7 cellular contexts compared by ENCODE assay signal in the genomic region with DNA sequence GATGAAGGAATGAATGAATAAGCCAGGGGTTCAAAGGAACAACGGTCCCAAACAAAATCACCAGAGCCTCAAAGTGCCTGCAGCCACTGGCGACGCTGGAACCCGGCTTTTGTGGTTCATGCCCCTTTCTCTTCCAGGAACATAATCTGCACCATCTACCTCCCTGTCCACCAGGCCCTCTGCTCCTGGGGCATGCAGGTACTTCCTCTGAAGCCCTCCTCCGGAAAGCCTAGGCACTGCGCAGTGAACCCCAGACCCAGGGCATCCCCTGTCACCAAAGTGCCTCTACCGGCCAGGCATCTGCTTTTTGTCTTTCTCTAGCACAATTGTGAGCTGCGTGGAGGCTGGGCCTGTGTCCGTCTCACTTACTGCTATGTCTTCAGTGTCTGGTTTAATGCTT.
"Had no signal": no experiment of that assay in that cellular context is flagged by ENCODE, and none has a peak within 500 bp of the region (broad histone marks: within the 10 kb centered on the region; RNA-seq: fewer than 3 reads in every experiment).

No MANE protein-coding gene starts in this region.

- H3K27ac ChIP-seq: HL-60 had no signal

- ATAC-seq: GM23338, HepG2 had no signal

- H3K27ac Mint-ChIP-seq: GM23338, IgD-negative memory B cell had no signal

- FAIRE-seq: HepG2 had no signal

- H2AFZ ChIP-seq: GM23338 had no signal

- H3K4me2 ChIP-seq: GM23338 had no signal

- H3K9me3 Mint-ChIP-seq: GM23338, IgD-negative memory B cell had no signal

- H3K4me3 Mint-ChIP-seq: GM23338, IgD-negative memory B cell had no signal

- DNase-seq: H7, HCEC 1CT, KBM-7 had no signal

- H3K4me3 ChIP-seq: GM23338 had no signal
